Comparison of ENCODE assay signal across 1 cellular context in genomic region chr19:18364826-18365528, GRCh38.
TF ChIP-seq lines count a peak whose summit lies in the region.

No MANE protein-coding gene starts in this region.

TF ChIP-seq in HepG2, 621 proteins besides CTCF, POLR2A, EP300 and RAD21 (continued from another document and continues in another):
- TF ChIP-seq ZNF281 (CRISPR knock-in tag; IDR thresholded peaks at IDR 0.05; ENCODE audit: borderline replicate concordance) (peak; percentile 88; the same call in 1 of the 2 replicates), TARDBP (CRISPR knock-in tag; IDR thresholded peaks at IDR 0.05) (peak; percentile 89; the same call in 1 of the 2 replicates), U2AF1 (optimal IDR thresholded peaks at IDR 0.05; ENCODE audit: low read depth, low read length) (no peak), ZNF549 (CRISPR knock-in tag; IDR thresholded peaks at IDR 0.05) (no peak), ZSCAN5A (CRISPR knock-in tag; IDR thresholded peaks at IDR 0.05; ENCODE audit: borderline replicate concordance) (no peak), ZNF260 (CRISPR knock-in tag; IDR thresholded peaks at IDR 0.05; ENCODE audit: borderline replicate concordance, low read depth) (no peak), EZH2 (conservative IDR thresholded peaks at IDR 0.05; ENCODE audit: low read depth, low read length) (no peak), TOE1 (CRISPR knock-in tag; IDR thresholded peaks at IDR 0.05) (no peak), TBX2 (CRISPR knock-in tag; IDR thresholded peaks at IDR 0.05; ENCODE audit: borderline replicate concordance) (peak; percentile 63; the same call in 1 of the 2 replicates), ZNF850 (CRISPR knock-in tag; conservative IDR thresholded peaks at IDR 0.05) (no peak), ZNF256 (CRISPR knock-in tag; conservative IDR thresholded peaks at IDR 0.05) (no peak), MEIS1 (CRISPR knock-in tag; IDR thresholded peaks at IDR 0.05; ENCODE audit: borderline replicate concordance) (peak; percentile 38; the same call in 1 of the 2 replicates), RXRA (CRISPR knock-in tag; IDR thresholded peaks at IDR 0.05) (peak; percentile 75; the same call in 1 of the 2 replicates), ZMAT3 (CRISPR knock-in tag; conservative IDR thresholded peaks at IDR 0.05) (0 out of 2 replicates have a peak, but pooled peaks have one; percentile 29), ZXDC (CRISPR knock-in tag; IDR thresholded peaks at IDR 0.05) (no peak), ZNF432 (CRISPR knock-in tag; IDR thresholded peaks at IDR 0.05; ENCODE audit: borderline replicate concordance) (no peak), MZF1 (CRISPR knock-in tag; IDR thresholded peaks at IDR 0.05; ENCODE audit: borderline replicate concordance) (no peak), PAXIP1 (CRISPR knock-in tag; conservative IDR thresholded peaks at IDR 0.05) (peak; percentile 78), USF2 (IDR thresholded peaks at IDR 0.05; ENCODE audit: low read depth, low read length) (no peak), USF2 (CRISPR knock-in tag; IDR thresholded peaks at IDR 0.05; ENCODE audit: borderline replicate concordance) (no peak), ZNF775 (CRISPR knock-in tag; IDR thresholded peaks at IDR 0.05; ENCODE audit: borderline replicate concordance) (no peak), ZNF737 (CRISPR knock-in tag; IDR thresholded peaks at IDR 0.05; ENCODE audit: borderline replicate concordance) (no peak), NRL (CRISPR knock-in tag; IDR thresholded peaks at IDR 0.05; ENCODE audit: borderline replicate concordance) (no peak), ESRRA (CRISPR knock-in tag; IDR thresholded peaks at IDR 0.05; ENCODE audit: low read depth) (peak; percentile 42; the same call in 1 of the 2 replicates), SNAPC2 (CRISPR knock-in tag; IDR thresholded peaks at IDR 0.05) (peak; percentile 52; the same call in 1 of the 2 replicates), MLLT10 (CRISPR knock-in tag; IDR thresholded peaks at IDR 0.05) (no peak), MTERF4 (CRISPR knock-in tag; IDR thresholded peaks at IDR 0.05) (no peak), ZNF263 (CRISPR knock-in tag; IDR thresholded peaks at IDR 0.05) (peak; percentile 34; the same call in 1 of the 2 replicates), ZNF510 (CRISPR knock-in tag; IDR thresholded peaks at IDR 0.05; ENCODE audit: low read depth) (no peak), YEATS4 (CRISPR knock-in tag; IDR thresholded peaks at IDR 0.05; ENCODE audit: borderline replicate concordance) (peak; percentile 56; the same call in 1 of the 2 replicates), MBNL3 (CRISPR knock-in tag; conservative IDR thresholded peaks at IDR 0.05) (no peak), FOXP1 (IDR thresholded peaks at IDR 0.05) (no peak), FOXP1 (CRISPR knock-in tag; IDR thresholded peaks at IDR 0.05) (peak; percentile 60), TFAP4 (IDR thresholded peaks at IDR 0.05; ENCODE audit: borderline replicate concordance, low read depth) (peak; percentile 58; the same call in 1 of the 2 replicates), ARNTL (CRISPR knock-in tag; IDR thresholded peaks at IDR 0.05) (peak; percentile 36), RAD51 (IDR thresholded peaks at IDR 0.05; ENCODE audit: borderline replicate concordance) (no peak), NFIC (IDR thresholded peaks at IDR 0.05; ENCODE audit: low read length) (peak; percentile 75; the same call in 1 of the 2 replicates), PITX1 (CRISPR knock-in tag; IDR thresholded peaks at IDR 0.05) (peak; percentile 53), RXRB (CRISPR knock-in tag; IDR thresholded peaks at IDR 0.05; ENCODE audit: borderline replicate concordance) (peak; percentile 97), ZNF772 (CRISPR knock-in tag; IDR thresholded peaks at IDR 0.05) (no peak), RBM39 (IDR thresholded peaks at IDR 0.05; ENCODE audit: low read depth, low read length, poor library complexity, severe bottlenecking) (no peak), ARID4A (CRISPR knock-in tag; IDR thresholded peaks at IDR 0.05; ENCODE audit: borderline replicate concordance) (no peak; the same call in 1 of the 2 replicates), ZNF580 (CRISPR knock-in tag; IDR thresholded peaks at IDR 0.05; ENCODE audit: borderline replicate concordance, low read depth) (peak; percentile 21; the same call in 1 of the 2 replicates), MAZ (IDR thresholded peaks at IDR 0.05; ENCODE audit: borderline replicate concordance, low read depth, low read length) (0 out of 2 replicates have a peak, but pooled peaks have one; percentile 38), MAZ (CRISPR knock-in tag; IDR thresholded peaks at IDR 0.05; ENCODE audit: low read depth) (no peak), DNMT1 (CRISPR knock-in tag; IDR thresholded peaks at IDR 0.05) (no peak)
